1 cellular context compared by ENCODE assay signal in genomic region chr12:7934153-7934552, GRCh38.
TF ChIP-seq lines count a peak whose summit lies in the region.

No MANE protein-coding gene starts in this region.

TF ChIP-seq in SK-N-SH, 30 proteins besides CTCF, POLR2A, EP300 and RAD21 (continued from another document):
- TF ChIP-seq IRF3 (IDR thresholded peaks at IDR 0.05; ENCODE audit: low read depth, low read length) (no peak), ZBTB33 (IDR thresholded peaks at IDR 0.05; ENCODE audit: borderline replicate concordance, low read depth) (no peak), RXRA (IDR thresholded peaks at IDR 0.05; ENCODE audit: borderline replicate concordance, low read depth) (no peak), CHD2 (IDR thresholded peaks at IDR 0.05; ENCODE audit: low read length, partially characterized antibody) (no peak)
